Comparison of ENCODE assay signal across 15 cellular contexts in genomic region chr5:135747824-135748223, GRCh38.
DNase-seq lines count a peak whose midpoint lies in the region; ATAC-seq and TF ChIP-seq lines count a peak whose summit lies in the region.
"Had no signal": no experiment of that assay in that cellular context is flagged by ENCODE, and none has a peak within 500 bp of the region (broad histone marks: within the 10 kb centered on the region; RNA-seq: fewer than 3 reads in every experiment).

No MANE protein-coding gene starts in this region.

- H3K36me3 Mint-ChIP-seq in glutamatergic neuron (ENCODE audit: unreplicated experiment) = peaks cover 20% of the 10 kb centered on the region

- TF ChIP-seq CTCF in C4-2B (conservative IDR thresholded peaks at IDR 0.05) = no peak
- no peak for TF ChIP-seq CTCF in WERI-Rb-1 (IDR thresholded peaks at IDR 0.05; ENCODE audit: low read depth, low read length)
- no peak for TF ChIP-seq CTCF in glutamatergic neuron (IDR thresholded peaks at IDR 0.05; ENCODE audit: partially characterized antibody, unreplicated experiment)

- H3K27ac ChIP-seq in C4-2B = peak overlapping the region; percentile 29
- H3K27ac ChIP-seq in WERI-Rb-1 = no peak overlapping the region
- H3K27ac ChIP-seq: BLaER1 treated with 17β-estradiol and CSF1 and Interleukin-3, amounts not matched to agents 10 nM and 100 nM; GM23248 had no signal

- peaks cover 16% of the 10 kb centered on the region for H3K9me3 Mint-ChIP-seq in glutamatergic neuron (ENCODE audit: unreplicated experiment)
- H3K9me3 Mint-ChIP-seq: CD4-positive, alpha-beta T cell had no signal

- H3K27ac Mint-ChIP-seq in glutamatergic neuron (ENCODE audit: unreplicated experiment) = peak overlapping the region; percentile 46
- H3K27ac Mint-ChIP-seq: CD4-positive, alpha-beta T cell had no signal

- ATAC-seq in GM18511 (IDR thresholded peaks at IDR 0.05; ENCODE audit: unreplicated experiment) = no peak
- ATAC-seq: HCT116 had no signal

- H3K27me3 Mint-ChIP-seq in glutamatergic neuron (ENCODE audit: unreplicated experiment) = peaks cover 7% of the 10 kb centered on the region
- H3K27me3 Mint-ChIP-seq: CD4-positive, alpha-beta T cell had no signal

- no peak overlapping the region for H3K4me3 Mint-ChIP-seq in glutamatergic neuron (ENCODE audit: unreplicated experiment)
- H3K4me3 Mint-ChIP-seq: CD4-positive, alpha-beta T cell had no signal

- no peaks in the 10 kb centered on the region for H3K36me3 ChIP-seq in WERI-Rb-1
- H3K36me3 ChIP-seq: BLaER1 treated with 17β-estradiol and CSF1 and Interleukin-3, amounts not matched to agents 10 nM and 100 nM had no signal

- peaks cover 9% of the 10 kb centered on the region for H3K9me3 ChIP-seq in WERI-Rb-1 (ENCODE audit: severe bottlenecking)

- H3K27me3 ChIP-seq in WERI-Rb-1 (ENCODE audit: insufficient read depth, low read depth, severe bottlenecking) = no peaks in the 10 kb centered on the region
- H3K27me3 ChIP-seq: BLaER1 treated with 17β-estradiol and CSF1 and Interleukin-3, amounts not matched to agents 10 nM and 100 nM had no signal

- peaks cover 20% of the 10 kb centered on the region for H3K4me1 Mint-ChIP-seq in glutamatergic neuron (ENCODE audit: low read depth, unreplicated experiment)

- DNase-seq in G401 (ENCODE audit: low spot score) (peak; percentile 56), WERI-Rb-1 (peak; percentile 51), glutamatergic neuron (peak; percentile 32), superior temporal gyrus (ENCODE audit: extremely low spot score) (no peak), NCI-H2227 (lab: John Stamatoyannopoulos, UW; ENCODE audit: unreplicated experiment) (no peak), germinal center (ENCODE audit: low spot score) (no peak)
- DNase-seq: ACHN; Calu3; CD4-positive, alpha-beta T cell; DMS153; GM23248 had no signal

- in situ Hi-C loops in G401 (cut with HindIII; ENCODE audit: low sequenced_read_pairs) = loop anchor here (10.0 to 25.0 kb wide), 3 partner anchors 87 to 286 kb away; partner anchors contain the start of genes SLC25A48 and TIFAB

- no peak overlapping the region for H3K4me3 ChIP-seq in WERI-Rb-1 (ENCODE audit: low read depth, low read length)
- H3K4me3 ChIP-seq: BLaER1 treated with 17β-estradiol and CSF1 and Interleukin-3, amounts not matched to agents 10 nM and 100 nM; GM23248 had no signal

Comparison
In these comparisons a context has a peak if more than half of its experiments do, and no peak if none do; other contexts are left out.
1. DNase-seq: peak in G401 (single experiment), WERI-Rb-1 (single experiment) and glutamatergic neuron (single experiment); none in superior temporal gyrus (single experiment), NCI-H2227 (single experiment) and germinal center (single experiment).